In genomic region chr3:188299713-188300112, GRCh38 we compare ENCODE assay signal across 13 cellular contexts.
DNase-seq lines count a peak whose midpoint lies in the region; ATAC-seq, FAIRE-seq and TF ChIP-seq lines count a peak whose summit lies in the region.
"Had no signal": no experiment of that assay in that cellular context is flagged by ENCODE, and none has a peak within 500 bp of the region (broad histone marks: within the 10 kb centered on the region; RNA-seq: fewer than 3 reads in every experiment).

No MANE protein-coding gene starts in this region.

- DNase-seq in A549 (ENCODE audit: low read depth in 1 of 2, low spot score in 1 of 2) (no peak), amniotic epithelial cell (ENCODE audit: low read depth) (peak; percentile 65), posterior vena cava (ENCODE audit: low spot score) (no peak), small intestine (no peak), retina (no peak)
- DNase-seq: C1 segment of cervical spinal cord, kidney, NCI-H2029 treated with DMSO at 0.1 percent for 48 hours, NCI-H526, PC-9, spleen had no signal

- no peaks in the 10 kb centered on the region for H4K20me1 ChIP-seq in BLaER1 treated with 17β-estradiol and CSF1 and Interleukin-3, amounts not matched to agents 10 nM and 100 nM

- ATAC-seq in A549, result no peak

- FAIRE-seq in A549 (lab: Jason Lieb, UNC) (no peak), small intestine (lab: Jason Lieb, UNC) (no peak)
- FAIRE-seq: kidney had no signal

- H3K27me3 ChIP-seq in BLaER1 treated with 17β-estradiol and CSF1 and Interleukin-3, amounts not matched to agents 10 nM and 100 nM, result no peaks in the 10 kb centered on the region
- H3K27me3 ChIP-seq in muscle layer of colon (ENCODE audit: control insufficient read depth in 1 of 2, insufficient read depth in 2 of 2, low read length in 2 of 2) (no peaks in the 10 kb centered on the region), small intestine (ENCODE audit: control insufficient read depth in 2 of 2, insufficient read depth in 2 of 2, low read length in 2 of 2) (no peaks in the 10 kb centered on the region)
- H3K27me3 ChIP-seq: spleen had no signal

- TF ChIP-seq RAD21 in A549 (conservative IDR thresholded peaks at IDR 0.05 in 1 of 2, IDR thresholded peaks at IDR 0.05 in 1 of 2), result no peak

- TF ChIP-seq CTCF in A549 (IDR thresholded peaks at IDR 0.05), result no peak

- no peak for TF ChIP-seq POLR2A in A549 (IDR thresholded peaks at IDR 0.05; ENCODE audit: low read length)

- H3K27ac ChIP-seq in A549 (peak overlapping the region in 1 of 2 experiments; percentile 77; a peak in 4 of 6 replicates), muscle layer of colon (ENCODE audit: low read depth, low read length) (peak overlapping the region; percentile 56), small intestine (ENCODE audit: low read depth in 1 of 2, low read length in 1 of 2) (no peak overlapping the region)
- peak overlapping the region; percentile 70 to 92 (median 88); a peak in 20 of 22 replicates for H3K27ac ChIP-seq in BLaER1 treated with 17β-estradiol and CSF1 and Interleukin-3, amounts not matched to agents 10 nM and 100 nM
- H3K27ac ChIP-seq: PC-9 had no signal

- CTCF ChIA-PET in A549 (lab: Yijun Ruan, JAX), result interaction anchor here (1.2 kb wide), 1 partner anchor 559 kb away, joined by 5 read pairs; no protein-coding TSS in a partner anchor

- TF ChIP-seq EP300 in A549 (IDR thresholded peaks at IDR 0.05), result no peak

- H3K36me3 ChIP-seq in BLaER1 treated with 17β-estradiol and CSF1 and Interleukin-3, amounts not matched to agents 10 nM and 100 nM, result peaks cover 0 to 14% (median 0%) of the 10 kb centered on the region in 11 experiments; a peak in 2 of 22 replicates
- no peaks in the 10 kb centered on the region for H3K36me3 ChIP-seq in muscle layer of colon (ENCODE audit: insufficient read depth, low read length)
- H3K36me3 ChIP-seq in small intestine (ENCODE audit: control insufficient read depth in 2 of 2, insufficient read depth in 2 of 2, low read length in 2 of 2), result no peaks in the 10 kb centered on the region

- WGBS in A549 (ENCODE audit: missing lambda C conversion rate), result 83% methylated on average over 2 of the region's 2 CpGs
- WGBS in small intestine, 3 donors, result 71 to 92% (median 84%) methylated on average over 2 of the region's 2 CpGs

- intact Hi-C loops in posterior vena cava (cut with DNase I), result no loop called here

- POLR2A ChIA-PET in A549 (lab: Yijun Ruan, JAX), result no interaction called here

- peak overlapping the region; percentile 4; the same call in 1 of the 3 replicates for H3K4me2 ChIP-seq in A549
- H3K4me2 ChIP-seq in BLaER1 treated with 17β-estradiol and CSF1 and Interleukin-3, amounts not matched to agents 10 nM and 100 nM, result peak overlapping the region in 8 of 11 experiments; percentile 64 to 83 (median 76); a peak in 15 of 22 replicates
- H3K4me2 ChIP-seq: PC-9 had no signal

- H3K4me3 ChIP-seq in A549 (no peak overlapping the region), muscle layer of colon (ENCODE audit: low read depth in 1 of 2, low read length in 2 of 2) (no peak overlapping the region), small intestine (ENCODE audit: low read depth in 1 of 2, low read length in 2 of 2) (no peak overlapping the region)
- no peak overlapping the region for H3K4me3 ChIP-seq in BLaER1 treated with 17β-estradiol and CSF1 and Interleukin-3, amounts not matched to agents 10 nM and 100 nM
- H3K4me3 ChIP-seq: PC-9, spleen had no signal

- peak overlapping the region in 3 of 11 experiments; percentile 27 to 73 (median 62); a peak in 5 of 22 replicates for H3K9ac ChIP-seq in BLaER1 treated with 17β-estradiol and CSF1 and Interleukin-3, amounts not matched to agents 10 nM and 100 nM
- H3K9ac ChIP-seq in muscle layer of colon (ENCODE audit: low read length), result peak overlapping the region; percentile 2

- H3K9me3 ChIP-seq in A549, result no peaks in the 10 kb centered on the region
- peaks cover 0 to 9% (median 0%) of the 10 kb centered on the region in 11 experiments; a peak in 3 of 22 replicates for H3K9me3 ChIP-seq in BLaER1 treated with 17β-estradiol and CSF1 and Interleukin-3, amounts not matched to agents 10 nM and 100 nM (replicated peaks in 1 of 11)
- no peaks in the 10 kb centered on the region for H3K9me3 ChIP-seq in muscle layer of colon (ENCODE audit: low read length)
- H3K9me3 ChIP-seq in small intestine (ENCODE audit: control insufficient read depth, low read depth), result no peaks in the 10 kb centered on the region
- H3K9me3 ChIP-seq: spleen had no signal

- H3K4me1 ChIP-seq in A549 (peaks cover 67% of the 10 kb centered on the region), muscle layer of colon (ENCODE audit: insufficient read depth, low read length) (peaks cover 88% of the 10 kb centered on the region), small intestine (ENCODE audit: control insufficient read depth in 2 of 2, insufficient read depth in 1 of 2, low read depth in 1 of 2, low read length in 1 of 2) (peaks cover 14 to 35% of the 10 kb centered on the region in 2 donors)
- peaks cover 41 to 97% (median 52%) of the 10 kb centered on the region in 10 experiments for H3K4me1 ChIP-seq in BLaER1 treated with 17β-estradiol and CSF1 and Interleukin-3, amounts not matched to agents 10 nM and 100 nM

TF ChIP-seq in A549, 52 proteins besides CTCF, POLR2A, EP300 and RAD21:
- no peak for TF ChIP-seq HOXB13 (CRISPR knock-in tag; IDR thresholded peaks at IDR 0.05; ENCODE audit: low read depth)
- TF ChIP-seq HDAC2 (IDR thresholded peaks at IDR 0.05), result no peak
- no peak for TF ChIP-seq ATOH8 (CRISPR knock-in tag; IDR thresholded peaks at IDR 0.05; ENCODE audit: low read depth)
- no peak for TF ChIP-seq NFE2L2 (conservative IDR thresholded peaks at IDR 0.05; ENCODE audit: low read length)
- no peak for TF ChIP-seq HES2 (IDR thresholded peaks at IDR 0.05)
- TF ChIP-seq GATA3 (IDR thresholded peaks at IDR 0.05; ENCODE audit: borderline replicate concordance), result no peak
- TF ChIP-seq NR3C1 (IDR thresholded peaks at IDR 0.05), result no peak
- no peak for TF ChIP-seq TP53 (CRISPR knock-in tag; IDR thresholded peaks at IDR 0.05)
- no peak for TF ChIP-seq CHD4 (IDR thresholded peaks at IDR 0.05; ENCODE audit: borderline replicate concordance)
- TF ChIP-seq KDM1A (IDR thresholded peaks at IDR 0.05; ENCODE audit: low read depth), result no peak
- no peak for TF ChIP-seq CEBPB (IDR thresholded peaks at IDR 0.05)
- no peak for TF ChIP-seq PBX3 (IDR thresholded peaks at IDR 0.05)
- no peak for TF ChIP-seq RCOR1 (IDR thresholded peaks at IDR 0.05; ENCODE audit: low read depth, low read length)
- no peak for TF ChIP-seq HOXA7 (CRISPR knock-in tag; IDR thresholded peaks at IDR 0.05)
- no peak for TF ChIP-seq HMGXB4 (CRISPR knock-in tag; IDR thresholded peaks at IDR 0.05; ENCODE audit: borderline replicate concordance)
- no peak for TF ChIP-seq CBX2 (IDR thresholded peaks at IDR 0.05; ENCODE audit: borderline replicate concordance, low read depth)
- no peak for TF ChIP-seq EHF (CRISPR knock-in tag; IDR thresholded peaks at IDR 0.05)
TF ChIP-seq in A549: peak in this region for 0.

Comparison
In these comparisons a context has a peak if more than half of its experiments do, and no peak if none do; other contexts are left out.
1. H3K27ac ChIP-seq: peak in BLaER1 treated with 17β-estradiol and CSF1 and Interleukin-3, amounts not matched to agents 10 nM and 100 nM (11 of 11) and muscle layer of colon (single experiment); none in small intestine (0 of 2).